Comparison of ENCODE assay signal across 30 cellular contexts in the genomic region with DNA sequence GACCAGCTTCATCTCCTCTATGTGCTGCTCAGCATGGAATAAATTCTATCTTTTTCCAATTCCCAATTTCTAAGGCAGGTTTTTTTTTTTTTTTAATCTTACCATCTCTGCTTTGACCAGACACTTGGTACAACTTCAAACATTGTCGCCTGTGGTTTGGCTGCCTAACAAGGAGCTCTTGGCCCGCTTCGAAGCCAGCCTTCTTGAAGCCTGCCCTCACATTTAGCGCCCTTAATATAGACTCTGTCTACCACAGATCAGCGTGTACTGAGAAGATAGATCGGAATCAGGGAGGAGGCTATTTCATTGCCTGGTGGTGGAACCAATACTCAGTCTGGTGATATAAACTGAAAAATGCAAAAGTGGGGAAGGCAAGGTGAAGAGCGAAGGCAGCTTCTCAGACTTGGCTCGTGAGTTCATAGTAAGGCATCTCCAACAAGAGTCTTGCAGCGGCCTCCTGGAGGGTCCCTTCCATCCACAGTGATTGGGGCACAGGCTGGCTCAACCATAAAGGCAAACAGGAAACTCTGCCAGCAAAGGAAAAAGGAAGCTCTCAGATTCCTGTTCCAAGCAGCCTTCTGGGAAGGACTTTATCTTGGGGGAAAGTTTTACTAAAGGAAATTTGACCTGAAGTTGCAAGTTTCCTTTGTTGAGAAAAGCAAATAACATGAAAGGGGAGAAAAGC.
DNase-seq lines count a peak whose midpoint lies in the region; ATAC-seq and TF ChIP-seq lines count a peak whose summit lies in the region.
"Had no signal": no experiment of that assay in that cellular context is flagged by ENCODE, and none has a peak within 500 bp of the region (broad histone marks: within the 10 kb centered on the region; RNA-seq: fewer than 3 reads in every experiment).

No MANE protein-coding gene starts in this region.

- no peak for ATAC-seq in effector memory CD8-positive, alpha-beta T cell (replicated peaks)
- ATAC-seq: activated naive CD4-positive, alpha-beta T cell treated with anti-CD3 and anti-CD28 coated beads, Interleukin-2, amount 50 U/mL, for 72 hours; activated T-helper 17 cell treated with anti-CD3 and anti-CD28 coated beads, Interleukin-2, amount 50 U/mL, for 72 hours; heart left ventricle; Panc1; sciatic nerve; stimulated activated memory B cell treated with anti-CD40 and anti-IgM and Interleukin-4, amounts not matched to agents 10 μg/mL and 1 μg/mL and 100 μg/mL, for 72 hours had no signal

- peaks cover 0 to 7% of the 10 kb centered on the region in 2 donors for H3K4me1 Mint-ChIP-seq in effector memory CD8-positive, alpha-beta T cell (ENCODE audit: low read depth in 2 of 2)
- H3K4me1 Mint-ChIP-seq in Calu3 (ENCODE audit: low read depth, unreplicated experiment): peaks cover 7% of the 10 kb centered on the region
- H3K4me1 Mint-ChIP-seq: stimulated activated memory B cell treated with anti-CD40 and anti-IgM and Interleukin-4, amounts not matched to agents 10 μg/mL and 1 μg/mL and 100 μg/mL, for 72 hours had no signal

- in situ Hi-C loops in KBM-7 (cut with MboI; ENCODE audit: low pct_unique_long_range_greater_than_20kb, low sequenced_read_pairs): no loop called here

- intact Hi-C loops in prostate gland (cut with DNase I) (no loop called here), Calu3 (cut with micrococcal nuclease; ENCODE audit: unreplicated experiment) (no loop called here)

- H3K27ac ChIP-seq in SJSA1 (peak overlapping the region; percentile 75), prostate gland (no peak overlapping the region), hepatocyte (no peak overlapping the region)
- H3K27ac ChIP-seq: ascending aorta, heart left ventricle, HL-60, suprapubic skin had no signal

- H3K4me3 ChIP-seq in SJSA1: no peak overlapping the region
- H3K4me3 ChIP-seq in prostate gland: no peak overlapping the region
- no peak overlapping the region for H3K4me3 ChIP-seq in hepatocyte
- H3K4me3 ChIP-seq: ascending aorta, dorsolateral prefrontal cortex, heart left ventricle, suprapubic skin had no signal

- H3K9me3 ChIP-seq in SJSA1 (replicated peaks) (no peaks in the 10 kb centered on the region), prostate gland (no peaks in the 10 kb centered on the region), hepatocyte (ENCODE audit: low read depth) (no peaks in the 10 kb centered on the region)
- H3K9me3 ChIP-seq: ascending aorta, suprapubic skin had no signal

- TF ChIP-seq POLR2A in prostate gland (IDR thresholded peaks at IDR 0.05): no peak

- no peaks in the 10 kb centered on the region for H3K36me3 Mint-ChIP-seq in effector memory CD8-positive, alpha-beta T cell (ENCODE audit: insufficient read depth)
- H3K36me3 Mint-ChIP-seq in Calu3 (ENCODE audit: insufficient read depth, unreplicated experiment): no peaks in the 10 kb centered on the region
- H3K36me3 Mint-ChIP-seq: stimulated activated memory B cell treated with anti-CD40 and anti-IgM and Interleukin-4, amounts not matched to agents 10 μg/mL and 1 μg/mL and 100 μg/mL, for 72 hours had no signal

- no peak overlapping the region for H3K4me3 Mint-ChIP-seq in effector memory CD8-positive, alpha-beta T cell
- H3K4me3 Mint-ChIP-seq in Calu3 (ENCODE audit: low read depth, unreplicated experiment): no peak overlapping the region
- H3K4me3 Mint-ChIP-seq: activated CD4-positive, alpha-beta memory T cell treated with anti-CD3 and anti-CD28 coated beads, Interleukin-2, amount 10 ng/mL, durations not matched to agents 7 days and 5 days; activated T-helper 17 cell treated with anti-CD3 and anti-CD28 coated beads, Interleukin-2, amount 50 U/mL, for 72 hours; neural crest cell; stimulated activated memory B cell treated with anti-CD40 and anti-IgM and Interleukin-4, amounts not matched to agents 10 μg/mL and 1 μg/mL and 100 μg/mL, for 72 hours had no signal

- peak; percentile 34 for DNase-seq in KBM-7
- DNase-seq in SJSA1 (ENCODE audit: low read depth in 1 of 2, low spot score in 2 of 2): no peak
- DNase-seq in effector memory CD8-positive, alpha-beta T cell: no peak
- DNase-seq in prostate gland (ENCODE audit: low spot score): peak; percentile 57
- no peak for DNase-seq in hepatocyte (ENCODE audit: low spot score)
- no peak for DNase-seq in NCI-H1930 (lab: John Stamatoyannopoulos, UW)
- no peak for DNase-seq in DMS79 treated with DMSO at 0.1 percent for 48 hours (lab: John Stamatoyannopoulos, UW)
- no peak for DNase-seq in Calu3
- DNase-seq: activated CD4-positive, alpha-beta memory T cell treated with anti-CD3 and anti-CD28 coated beads, Interleukin-2, amount 10 ng/mL, durations not matched to agents 7 days and 5 days; activated CD4-positive, CD25-positive, alpha-beta regulatory T cell treated with anti-CD3 and anti-CD28 coated beads, Interleukin-2, amount 50 U/mL, for 72 hours; activated CD8-positive, alpha-beta memory T cell treated with anti-CD3 and anti-CD28 coated beads, Interleukin-2, amount 50 U/mL, for 48 hours; C1 segment of cervical spinal cord; COR-L47; heart left ventricle; Kasumi-1; MV-4-11; NCI-H146; NCI-H524 treated with DMSO at 0.1 percent for 48 hours; SHP77 treated with DMSO at 0.1 percent for 48 hours; stimulated activated CD4-positive, alpha-beta T cell treated with anti-CD3 and anti-CD28 coated beads, Interleukin-4, amount 100 ng/mL, for 24 hours had no signal

- CTCF ChIA-PET in Calu3 (lab: Charles Lee): no interaction called here

- H3K79me2 ChIP-seq in hepatocyte: no peaks in the 10 kb centered on the region

- TF ChIP-seq CTCF in prostate gland (IDR thresholded peaks at IDR 0.05): no peak
- TF ChIP-seq CTCF in hepatocyte (IDR thresholded peaks at IDR 0.05; ENCODE audit: poor library complexity): no peak
- no peak for TF ChIP-seq CTCF in Calu3 (IDR thresholded peaks at IDR 0.05; ENCODE audit: unreplicated experiment)

- H3K4me1 ChIP-seq in SJSA1 (replicated peaks) (peaks cover 64% of the 10 kb centered on the region), prostate gland (replicated peaks) (no peaks in the 10 kb centered on the region), hepatocyte (ENCODE audit: insufficient read depth) (no peaks in the 10 kb centered on the region)
- H3K4me1 ChIP-seq: ascending aorta had no signal

- H3K9me2 ChIP-seq in hepatocyte (replicated peaks; ENCODE audit: insufficient read depth): no peaks in the 10 kb centered on the region

- peak overlapping the region; percentile 21 to 29 for H3K27ac Mint-ChIP-seq in effector memory CD8-positive, alpha-beta T cell
- no peak overlapping the region for H3K27ac Mint-ChIP-seq in Calu3 (ENCODE audit: unreplicated experiment)
- H3K27ac Mint-ChIP-seq: activated CD4-positive, alpha-beta memory T cell treated with anti-CD3 and anti-CD28 coated beads, Interleukin-2, amount 10 ng/mL, durations not matched to agents 7 days and 5 days; activated naive CD4-positive, alpha-beta T cell treated with anti-CD3 and anti-CD28 coated beads, Interleukin-2, amount 50 U/mL, for 72 hours; stimulated activated memory B cell treated with anti-CD40 and anti-IgM and Interleukin-4, amounts not matched to agents 10 μg/mL and 1 μg/mL and 100 μg/mL, for 72 hours had no signal

- no peaks in the 10 kb centered on the region for H3K27me3 ChIP-seq in SJSA1 (replicated peaks)
- H3K27me3 ChIP-seq in prostate gland (replicated peaks; ENCODE audit: insufficient read depth): no peaks in the 10 kb centered on the region
- no peaks in the 10 kb centered on the region for H3K27me3 ChIP-seq in hepatocyte
- H3K27me3 ChIP-seq: ascending aorta, dorsolateral prefrontal cortex, heart left ventricle, suprapubic skin had no signal

- peaks cover 8 to 17% of the 10 kb centered on the region in 2 donors for H3K27me3 Mint-ChIP-seq in effector memory CD8-positive, alpha-beta T cell
- H3K27me3 Mint-ChIP-seq in Calu3 (ENCODE audit: unreplicated experiment): no peaks in the 10 kb centered on the region
- H3K27me3 Mint-ChIP-seq: activated CD4-positive, alpha-beta memory T cell treated with anti-CD3 and anti-CD28 coated beads, Interleukin-2, amount 10 ng/mL, durations not matched to agents 7 days and 5 days; activated T-helper 17 cell treated with anti-CD3 and anti-CD28 coated beads, Interleukin-2, amount 50 U/mL, for 72 hours had no signal

- no peaks in the 10 kb centered on the region for H4K20me1 ChIP-seq in hepatocyte (ENCODE audit: insufficient read depth, poor library complexity, severe bottlenecking)

- 24% methylated on average over 9 of the region's 9 CpGs for WGBS in prostate gland
- 95% methylated on average over 9 of the region's 9 CpGs for WGBS in hepatocyte (ENCODE audit: low lambda C conversion rate, missing lambda C conversion rate)

- H2AFZ ChIP-seq in hepatocyte: no peak overlapping the region

- no peaks in the 10 kb centered on the region for H3K9me3 Mint-ChIP-seq in effector memory CD8-positive, alpha-beta T cell
- no peaks in the 10 kb centered on the region for H3K9me3 Mint-ChIP-seq in Calu3 (ENCODE audit: low read depth, unreplicated experiment)
- H3K9me3 Mint-ChIP-seq: activated CD4-positive, alpha-beta memory T cell treated with anti-CD3 and anti-CD28 coated beads, Interleukin-2, amount 10 ng/mL, durations not matched to agents 7 days and 5 days; activated T-helper 17 cell treated with anti-CD3 and anti-CD28 coated beads, Interleukin-2, amount 50 U/mL, for 72 hours; neural crest cell; stimulated activated memory B cell treated with anti-CD40 and anti-IgM and Interleukin-4, amounts not matched to agents 10 μg/mL and 1 μg/mL and 100 μg/mL, for 72 hours had no signal

- H3K4me2 ChIP-seq in hepatocyte: no peak overlapping the region

- no TSS peak for BruUV-seq in Calu3 (replicated peaks; lab: Mats Ljungman, UMichigan)

- H3K36me3 ChIP-seq in SJSA1 (no peaks in the 10 kb centered on the region), prostate gland (no peaks in the 10 kb centered on the region), hepatocyte (replicated peaks; ENCODE audit: insufficient read depth, low read depth) (no peaks in the 10 kb centered on the region)
- H3K36me3 ChIP-seq: ascending aorta, heart left ventricle, suprapubic skin had no signal

Comparison
In these comparisons a context has a peak if more than half of its experiments do, and no peak if none do; other contexts are left out.
1. DNase-seq: peak in KBM-7 (single experiment) and prostate gland (single experiment); none in SJSA1 (0 of 2), effector memory CD8-positive, alpha-beta T cell (0 of 3), hepatocyte (single experiment), NCI-H1930 (0 of 2), DMS79 treated with DMSO at 0.1 percent for 48 hours (single experiment) and Calu3 (single experiment).